In the genomic region with DNA sequence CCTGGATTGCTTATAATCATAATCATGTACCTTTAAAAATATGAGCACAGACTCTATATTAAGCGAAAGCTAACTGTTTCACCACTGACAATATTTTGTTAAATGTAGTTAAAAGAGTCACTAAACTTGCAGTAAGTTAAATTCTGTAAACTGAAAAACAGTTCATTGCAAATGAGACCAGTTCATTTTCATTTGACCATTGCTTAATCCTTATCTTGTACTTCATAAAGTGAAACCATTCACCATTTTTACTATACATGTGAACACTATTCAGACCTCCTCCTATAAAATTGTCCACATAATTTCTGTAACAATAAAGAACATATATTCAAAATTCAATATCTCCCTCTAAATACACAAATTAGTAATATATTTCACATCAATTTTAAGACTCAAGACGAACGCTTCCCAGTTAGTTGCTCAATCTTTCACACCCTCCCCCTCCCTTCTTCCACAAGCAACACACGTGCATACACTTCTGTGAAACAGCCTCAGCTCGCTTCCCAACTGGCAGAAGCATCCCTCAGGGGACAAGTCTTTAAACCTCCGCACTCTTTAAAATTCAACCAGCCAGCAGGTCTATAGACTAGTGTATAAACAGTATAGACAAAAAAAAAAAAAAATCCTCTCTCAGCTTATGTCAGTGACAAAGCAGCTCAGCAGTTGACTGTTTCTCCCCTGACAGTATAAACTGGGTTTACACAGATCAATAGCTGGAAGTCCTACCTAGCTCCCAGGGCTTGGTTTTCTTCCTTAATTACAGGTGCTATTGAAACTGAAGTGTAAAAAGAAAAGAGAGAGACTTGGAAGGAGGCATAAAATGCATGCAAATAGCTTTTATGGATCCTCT, we compare ENCODE assay signal across 10 cellular contexts.
DNase-seq lines count a peak whose midpoint lies in the region; ATAC-seq and TF ChIP-seq lines count a peak whose summit lies in the region.
"Had no signal": no experiment of that assay in that cellular context is flagged by ENCODE, and none has a peak within 500 bp of the region (broad histone marks: within the 10 kb centered on the region; RNA-seq: fewer than 3 reads in every experiment).

No MANE protein-coding gene starts in this region.

- no peaks in the 10 kb centered on the region for H3K27me3 Mint-ChIP-seq in activated CD4-positive, alpha-beta memory T cell treated with anti-CD3 and anti-CD28 coated beads for 36 hours
- H3K27me3 Mint-ChIP-seq in activated CD4-positive, alpha-beta memory T cell treated with anti-CD3 and anti-CD28 coated beads, Interleukin-2, amount 10 ng/mL, durations not matched to agents 7 days and 5 days, result no peaks in the 10 kb centered on the region
- H3K27me3 Mint-ChIP-seq in activated CD4-positive, alpha-beta T cell treated with anti-CD3 and anti-CD28 coated beads, Interleukin-2, amount 10 ng/mL, durations not matched to agents 24 days and 14 days, result no peaks in the 10 kb centered on the region
- H3K27me3 Mint-ChIP-seq: CD4-positive, alpha-beta memory T cell had no signal

- 33 to 46% (median 37%) methylated on average over 6 of the region's 6 CpGs for WGBS in adrenal gland, 4 donors

- no peak for DNase-seq in Right ventricle myocardium inferior (ENCODE audit: missing footprints)
- no peak for DNase-seq in cardiac septum (ENCODE audit: low spot score)
- DNase-seq in adrenal gland, result peak in 5 of 7 donors; percentile 15 to 29 (median 21)
- DNase-seq in left lobe of liver (ENCODE audit: low spot score), result peak; percentile 54
- no peak for DNase-seq in activated CD4-positive, alpha-beta memory T cell treated with anti-CD3 and anti-CD28 coated beads for 36 hours
- no peak for DNase-seq in activated gamma-delta T cell (lab: John Stamatoyannopoulos, UW)
- DNase-seq in activated CD4-positive, alpha-beta memory T cell treated with anti-CD3 and anti-CD28 coated beads, Interleukin-2, amount 10 ng/mL, durations not matched to agents 7 days and 5 days, result no peak
- DNase-seq in activated CD4-positive, alpha-beta T cell treated with anti-CD3 and anti-CD28 coated beads, Interleukin-2, amount 10 ng/mL, durations not matched to agents 24 days and 14 days, result no peak
- DNase-seq: CD4-positive, alpha-beta memory T cell had no signal

- H3K27me3 ChIP-seq in adrenal gland, result no peaks in the 10 kb centered on the region

- intact Hi-C loops in Right ventricle myocardium inferior (cut with DNase I) (no loop called here), cardiac septum (cut with DNase I) (no loop called here), adrenal gland (cut with DNase I) (no loop called here)
- intact Hi-C loops in activated CD4-positive, alpha-beta memory T cell treated with anti-CD3 and anti-CD28 coated beads for 36 hours (cut with micrococcal nuclease), result no loop called here
- intact Hi-C loops in activated CD4-positive, alpha-beta T cell treated with anti-CD3 and anti-CD28 coated beads, Interleukin-2, amount 10 ng/mL, durations not matched to agents 24 days and 14 days (cut with micrococcal nuclease), result no loop called here

- no peaks in the 10 kb centered on the region for H3K36me3 Mint-ChIP-seq in activated CD4-positive, alpha-beta memory T cell treated with anti-CD3 and anti-CD28 coated beads for 36 hours
- H3K36me3 Mint-ChIP-seq in activated CD4-positive, alpha-beta memory T cell treated with anti-CD3 and anti-CD28 coated beads, Interleukin-2, amount 10 ng/mL, durations not matched to agents 7 days and 5 days (ENCODE audit: low read depth), result peaks cover 3% of the 10 kb centered on the region
- peaks cover 2% of the 10 kb centered on the region for H3K36me3 Mint-ChIP-seq in activated CD4-positive, alpha-beta T cell treated with anti-CD3 and anti-CD28 coated beads, Interleukin-2, amount 10 ng/mL, durations not matched to agents 24 days and 14 days (ENCODE audit: low read depth)

- H3K4me1 Mint-ChIP-seq in activated CD4-positive, alpha-beta memory T cell treated with anti-CD3 and anti-CD28 coated beads for 36 hours (ENCODE audit: low read depth), result peaks cover 10% of the 10 kb centered on the region
- H3K4me1 Mint-ChIP-seq in activated CD4-positive, alpha-beta memory T cell treated with anti-CD3 and anti-CD28 coated beads, Interleukin-2, amount 10 ng/mL, durations not matched to agents 7 days and 5 days, result peaks cover 8% of the 10 kb centered on the region
- H3K4me1 Mint-ChIP-seq in activated CD4-positive, alpha-beta T cell treated with anti-CD3 and anti-CD28 coated beads, Interleukin-2, amount 10 ng/mL, durations not matched to agents 24 days and 14 days, result peaks cover 4% of the 10 kb centered on the region

- no peaks in the 10 kb centered on the region for H3K36me3 ChIP-seq in adrenal gland (replicated peaks in 1 of 2)

- H3K9me3 ChIP-seq in adrenal gland (replicated peaks in 1 of 3), result no peaks in the 10 kb centered on the region

- ATAC-seq in Right ventricle myocardium inferior (peak; percentile 79), left lobe of liver (peak; percentile 87)
- ATAC-seq: HCT116 had no signal

- no peak for TF ChIP-seq CTCF in adrenal gland (IDR thresholded peaks at IDR 0.05)

- no peaks in the 10 kb centered on the region for H3K9me3 Mint-ChIP-seq in activated CD4-positive, alpha-beta memory T cell treated with anti-CD3 and anti-CD28 coated beads for 36 hours
- H3K9me3 Mint-ChIP-seq in activated CD4-positive, alpha-beta memory T cell treated with anti-CD3 and anti-CD28 coated beads, Interleukin-2, amount 10 ng/mL, durations not matched to agents 7 days and 5 days, result no peaks in the 10 kb centered on the region
- H3K9me3 Mint-ChIP-seq in activated CD4-positive, alpha-beta T cell treated with anti-CD3 and anti-CD28 coated beads, Interleukin-2, amount 10 ng/mL, durations not matched to agents 24 days and 14 days, result no peaks in the 10 kb centered on the region
- H3K9me3 Mint-ChIP-seq: CD4-positive, alpha-beta memory T cell had no signal

- no peak overlapping the region for H3K4me3 Mint-ChIP-seq in activated CD4-positive, alpha-beta memory T cell treated with anti-CD3 and anti-CD28 coated beads for 36 hours
- no peak overlapping the region for H3K4me3 Mint-ChIP-seq in activated CD4-positive, alpha-beta memory T cell treated with anti-CD3 and anti-CD28 coated beads, Interleukin-2, amount 10 ng/mL, durations not matched to agents 7 days and 5 days
- no peak overlapping the region for H3K4me3 Mint-ChIP-seq in activated CD4-positive, alpha-beta T cell treated with anti-CD3 and anti-CD28 coated beads, Interleukin-2, amount 10 ng/mL, durations not matched to agents 24 days and 14 days

- POLR2A ChIA-PET in activated CD4-positive, alpha-beta memory T cell treated with anti-CD3 and anti-CD28 coated beads for 36 hours (lab: Charles Lee), result no interaction called here
- POLR2A ChIA-PET in activated CD4-positive, alpha-beta memory T cell treated with anti-CD3 and anti-CD28 coated beads, Interleukin-2, amount 10 ng/mL, durations not matched to agents 7 days and 5 days (lab: Charles Lee), result no interaction called here

- H3K27ac Mint-ChIP-seq in activated CD4-positive, alpha-beta memory T cell treated with anti-CD3 and anti-CD28 coated beads for 36 hours, result no peak overlapping the region
- H3K27ac Mint-ChIP-seq in activated CD4-positive, alpha-beta memory T cell treated with anti-CD3 and anti-CD28 coated beads, Interleukin-2, amount 10 ng/mL, durations not matched to agents 7 days and 5 days, result no peak overlapping the region
- H3K27ac Mint-ChIP-seq in activated CD4-positive, alpha-beta T cell treated with anti-CD3 and anti-CD28 coated beads, Interleukin-2, amount 10 ng/mL, durations not matched to agents 24 days and 14 days, result no peak overlapping the region
- H3K27ac Mint-ChIP-seq: CD4-positive, alpha-beta memory T cell had no signal

- peak overlapping the region in 2 of 4 donors; percentile 13 to 58 for H3K4me3 ChIP-seq in adrenal gland

- no peak overlapping the region for H3K27ac ChIP-seq in adrenal gland

- CTCF ChIA-PET in activated CD4-positive, alpha-beta memory T cell treated with anti-CD3 and anti-CD28 coated beads for 36 hours (lab: Charles Lee), result interaction anchor here (1.4 kb wide), 1 partner anchor 194 kb away, joined by 4 read pairs; no protein-coding TSS in a partner anchor
- CTCF ChIA-PET in activated CD4-positive, alpha-beta memory T cell treated with anti-CD3 and anti-CD28 coated beads, Interleukin-2, amount 10 ng/mL, durations not matched to agents 7 days and 5 days (lab: Charles Lee), result interaction anchor here (1.0 kb wide), 1 partner anchor 227 kb away, joined by 3 read pairs; a partner anchor contains a TSS

- TF ChIP-seq POLR2A in adrenal gland (IDR thresholded peaks at IDR 0.05), result no peak

- peaks cover 0 to 16% of the 10 kb centered on the region in 2 donors for H3K4me1 ChIP-seq in adrenal gland (replicated peaks in 1 of 2)

Comparison
In these comparisons a context has a peak if more than half of its experiments do, and no peak if none do; other contexts are left out.
1. DNase-seq: peak in adrenal gland (5 of 7) and left lobe of liver (single experiment); none in Right ventricle myocardium inferior (single experiment), cardiac septum (single experiment), activated CD4-positive, alpha-beta memory T cell treated with anti-CD3 and anti-CD28 coated beads for 36 hours (single experiment), activated gamma-delta T cell (single experiment), activated CD4-positive, alpha-beta memory T cell treated with anti-CD3 and anti-CD28 coated beads, Interleukin-2, amount 10 ng/mL, durations not matched to agents 7 days and 5 days (single experiment) and activated CD4-positive, alpha-beta T cell treated with anti-CD3 and anti-CD28 coated beads, Interleukin-2, amount 10 ng/mL, durations not matched to agents 24 days and 14 days (single experiment).